24 cellular contexts compared by ENCODE assay signal in the genomic region with DNA sequence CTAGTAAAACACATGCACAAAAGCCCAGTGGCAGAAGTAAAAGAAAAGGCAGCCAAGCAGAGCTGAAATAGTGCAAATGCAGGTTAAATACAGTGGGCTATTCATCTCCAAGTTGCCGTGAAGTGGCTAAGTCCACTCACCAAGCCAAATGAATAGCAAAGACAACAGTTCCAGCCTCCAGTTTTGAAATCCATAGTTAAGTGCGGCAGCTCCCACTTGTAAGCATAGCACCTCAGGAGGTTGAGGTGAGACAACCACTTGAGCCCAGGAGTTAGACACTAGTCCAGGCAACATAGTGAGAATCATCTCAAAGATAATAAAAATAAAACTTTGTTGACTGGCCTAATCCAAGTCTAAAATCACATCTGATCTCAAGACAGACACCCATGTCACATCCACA.
"Had no signal": no experiment of that assay in that cellular context is flagged by ENCODE, and none has a peak within 500 bp of the region (broad histone marks: within the 10 kb centered on the region; RNA-seq: fewer than 3 reads in every experiment).

No MANE protein-coding gene starts in this region.

- H3K36me3 ChIP-seq: neutrophil, right lobe of liver had no signal

- H3K27ac ChIP-seq: brain microvascular endothelial cell, foreskin keratinocyte, neutrophil, parathyroid adenoma, right lobe of liver, upper lobe of left lung had no signal

- ATAC-seq: activated CD8-positive, alpha-beta memory T cell treated with anti-CD3 and anti-CD28 coated beads, Interleukin-2, amount 10 ng/mL, durations not matched to agents 7 days and 5 days; foreskin keratinocyte; left colon; natural killer cell treated with Interleukin-12 subunit alpha and Interleukin-12 subunit beta and Interleukin-15 and Interleukin-18, amount 100 ng/mL, for 72 hours; right lobe of liver; stimulated activated naive CD8-positive, alpha-beta T cell treated with anti-CD3 and anti-CD28 coated beads, Interleukin-15, amount 100 ng/mL, for 72 hours had no signal

- H3K27me3 Mint-ChIP-seq: activated B cell treated with CpG ODN at 0.5 μM for 24 hours; activated CD4-positive, alpha-beta memory T cell treated with anti-CD3 and anti-CD28 coated beads, Interleukin-2, amount 10 ng/mL, durations not matched to agents 7 days and 5 days; activated CD8-positive, alpha-beta memory T cell treated with anti-CD3 and anti-CD28 coated beads, Interleukin-2, amount 10 ng/mL, durations not matched to agents 7 days and 5 days; natural killer cell treated with Interleukin-12 subunit alpha and Interleukin-12 subunit beta and Interleukin-15 and Interleukin-18, amount 100 ng/mL, for 72 hours; stimulated activated naive CD8-positive, alpha-beta T cell treated with anti-CD3 and anti-CD28 coated beads, Interleukin-15, amount 100 ng/mL, for 72 hours had no signal

- DNase-seq: activated B cell treated with CpG ODN at 0.5 μM for 24 hours; activated CD4-positive, alpha-beta memory T cell treated with anti-CD3 and anti-CD28 coated beads, Interleukin-2, amount 10 ng/mL, durations not matched to agents 7 days and 5 days; activated CD4-positive, alpha-beta T cell treated with anti-CD3 and anti-CD28 coated beads for 4 hours; activated CD8-positive, alpha-beta memory T cell treated with anti-CD3 and anti-CD28 coated beads, Interleukin-2, amount 10 ng/mL, durations not matched to agents 7 days and 5 days; activated naive CD4-positive, alpha-beta T cell treated with Interleukin-2 at 50 U/mL for 16 hours; aorta; brain microvascular endothelial cell; central memory CD4-positive, alpha-beta T cell; foreskin keratinocyte; glutamatergic neuron; hypothalamus; islet precursor cell; left colon; right lobe of liver; small intestine; stimulated activated CD4-positive, alpha-beta T cell treated with anti-CD3 and anti-CD28 coated beads, Interleukin-4, amount 100 ng/mL, for 1 hour; stimulated activated naive CD8-positive, alpha-beta T cell treated with anti-CD3 and anti-CD28 coated beads, Interleukin-15, amount 100 ng/mL, for 72 hours had no signal

- H3K4me1 ChIP-seq: parathyroid adenoma, right lobe of liver had no signal

- H3K27me3 ChIP-seq: brain microvascular endothelial cell, foreskin keratinocyte, right lobe of liver, upper lobe of left lung had no signal

- H3K9me3 ChIP-seq: neutrophil, right lobe of liver, upper lobe of left lung had no signal

- H3K79me2 ChIP-seq: parathyroid adenoma had no signal

- H3K9ac ChIP-seq: parathyroid adenoma had no signal

- H3K9me3 Mint-ChIP-seq: activated B cell treated with CpG ODN at 0.5 μM for 24 hours; activated CD4-positive, alpha-beta memory T cell treated with anti-CD3 and anti-CD28 coated beads, Interleukin-2, amount 10 ng/mL, durations not matched to agents 7 days and 5 days; mesothelial cell of epicardium; natural killer cell treated with Interleukin-12 subunit alpha and Interleukin-12 subunit beta and Interleukin-15 and Interleukin-18, amount 100 ng/mL, for 72 hours; stimulated activated naive CD8-positive, alpha-beta T cell treated with anti-CD3 and anti-CD28 coated beads, Interleukin-15, amount 100 ng/mL, for 72 hours; T-helper 2 cell treated with Interferon-gamma antibody and Interleukin-4, amounts not matched to agents 5 μg/mL and 100 μg/mL, for 36 hours had no signal

- H2AFZ ChIP-seq: parathyroid adenoma had no signal

- H3K4me3 ChIP-seq: lung, right lobe of liver, upper lobe of left lung had no signal

- H3K4me3 Mint-ChIP-seq: activated B cell treated with CpG ODN at 0.5 μM for 24 hours; activated CD4-positive, alpha-beta memory T cell treated with anti-CD3 and anti-CD28 coated beads, Interleukin-2, amount 10 ng/mL, durations not matched to agents 7 days and 5 days; activated CD8-positive, alpha-beta memory T cell treated with anti-CD3 and anti-CD28 coated beads, Interleukin-2, amount 10 ng/mL, durations not matched to agents 7 days and 5 days; mesothelial cell of epicardium; natural killer cell treated with Interleukin-12 subunit alpha and Interleukin-12 subunit beta and Interleukin-15 and Interleukin-18, amount 100 ng/mL, for 72 hours; stimulated activated naive CD8-positive, alpha-beta T cell treated with anti-CD3 and anti-CD28 coated beads, Interleukin-15, amount 100 ng/mL, for 72 hours; T-helper 2 cell treated with Interferon-gamma antibody and Interleukin-4, amounts not matched to agents 5 μg/mL and 100 μg/mL, for 36 hours had no signal

- H3K27ac Mint-ChIP-seq: activated B cell treated with CpG ODN at 0.5 μM for 24 hours; activated CD4-positive, alpha-beta memory T cell treated with anti-CD3 and anti-CD28 coated beads, Interleukin-2, amount 10 ng/mL, durations not matched to agents 7 days and 5 days; activated CD8-positive, alpha-beta memory T cell treated with anti-CD3 and anti-CD28 coated beads, Interleukin-2, amount 10 ng/mL, durations not matched to agents 7 days and 5 days; mesothelial cell of epicardium; natural killer cell treated with Interleukin-12 subunit alpha and Interleukin-12 subunit beta and Interleukin-15 and Interleukin-18, amount 100 ng/mL, for 72 hours; stimulated activated naive CD8-positive, alpha-beta T cell treated with anti-CD3 and anti-CD28 coated beads, Interleukin-15, amount 100 ng/mL, for 72 hours; T-helper 2 cell treated with Interferon-gamma antibody and Interleukin-4, amounts not matched to agents 5 μg/mL and 100 μg/mL, for 36 hours had no signal
